ENCODE assay signal across 8 cellular contexts in the genomic region with DNA sequence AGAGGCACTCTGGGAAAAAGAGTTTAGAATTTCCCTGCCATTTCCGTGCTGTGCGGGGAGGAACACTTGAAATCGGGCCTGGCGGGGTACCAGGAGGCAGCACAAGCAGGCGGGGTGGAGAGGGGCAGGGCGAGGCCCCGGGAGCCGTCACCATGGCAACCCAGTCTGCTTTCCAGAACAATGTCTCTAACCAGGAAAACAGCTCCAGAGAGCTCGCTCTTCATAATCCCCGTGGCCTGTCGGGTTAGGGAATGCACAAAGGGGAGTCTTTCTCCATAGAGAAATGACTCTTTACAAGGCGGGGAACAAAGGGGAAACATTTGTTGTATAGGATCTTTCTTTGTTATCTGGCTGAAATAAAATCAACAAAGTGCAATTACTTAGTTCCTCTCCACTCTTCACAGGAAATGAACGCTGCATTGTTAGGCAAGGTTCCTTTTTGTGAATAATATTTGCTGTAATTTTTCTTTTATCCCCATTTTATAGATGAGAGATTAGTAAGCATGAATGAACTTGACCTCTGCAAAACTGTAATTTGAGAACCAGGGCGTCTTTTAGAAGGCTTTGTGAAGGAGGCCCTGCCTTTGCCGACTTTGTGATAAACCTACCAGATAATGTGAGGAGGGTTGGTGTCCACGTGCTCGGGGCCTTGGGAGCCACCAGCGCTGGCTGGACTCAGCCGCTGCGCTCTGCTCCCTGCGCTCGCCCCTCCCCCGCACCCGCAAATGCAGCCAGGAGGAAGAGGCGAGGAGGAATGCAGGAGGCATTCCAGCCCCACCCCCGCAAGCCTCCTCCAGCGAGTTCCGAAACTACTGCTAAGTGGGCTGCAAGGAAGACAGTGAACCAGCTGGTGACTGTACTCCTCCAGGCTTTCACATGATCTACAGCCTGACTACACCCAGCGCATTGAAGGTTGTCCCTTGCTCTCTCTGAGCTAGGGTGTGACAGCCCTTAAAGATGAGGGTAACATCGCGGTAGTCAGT.
DNase-seq lines count a peak whose midpoint lies in the region; ATAC-seq and TF ChIP-seq lines count a peak whose summit lies in the region.

No MANE protein-coding gene starts in this region.

- peaks cover 12% of the 10 kb centered on the region for H3K4me1 ChIP-seq in fibroblast of lung (ENCODE audit: control insufficient read depth, extremely low read depth, insufficient read depth, low read length)
- peaks cover 54% of the 10 kb centered on the region for H3K4me1 ChIP-seq in mucosa of stomach (ENCODE audit: control insufficient read depth, insufficient read depth, low read length)
- no peaks in the 10 kb centered on the region for H3K4me1 ChIP-seq in urinary bladder (ENCODE audit: insufficient read depth)

- no peak overlapping the region for H3K4me3 ChIP-seq in fibroblast of lung (replicated peaks in 1 of 4; ENCODE audit: control extremely low read depth in 1 of 4, insufficient read depth in 1 of 4, low read depth in 3 of 4, low read length in 4 of 4)
- peak overlapping the region; percentile 35 for H3K4me3 ChIP-seq in mucosa of stomach (ENCODE audit: low read length)
- H3K4me3 ChIP-seq in urinary bladder (ENCODE audit: low read depth, low read length): no peak overlapping the region

- H4K20me1 ChIP-seq in fibroblast of lung (ENCODE audit: control insufficient read depth, extremely low read depth, insufficient read depth, low read length): no peaks in the 10 kb centered on the region

- DNase-seq in T-helper 2 cell treated with Interferon-gamma antibody and Interleukin-4, amounts not matched to agents 5 μg/mL and 100 μg/mL, for 36 hours (ENCODE audit: low spot score): no peak
- DNase-seq in T-helper 2 cell: no peak
- DNase-seq in SHP77 treated with DMSO at 0.1 percent for 48 hours (lab: John Stamatoyannopoulos, UW): peak; percentile 35
- DNase-seq in fibroblast of lung (ENCODE audit: low read depth in 2 of 2): peak; percentile 76 to 98
- no peak for DNase-seq in GM19240 (ENCODE audit: insufficient read length, low spot score)

- peak overlapping the region; percentile 11 for H3K4me2 ChIP-seq in fibroblast of lung (ENCODE audit: extremely low read depth, insufficient read depth, low read length)

- no peaks in the 10 kb centered on the region for H3K79me2 ChIP-seq in fibroblast of lung (ENCODE audit: control insufficient read depth, insufficient read depth, low read length)

- H3K9ac ChIP-seq in fibroblast of lung (ENCODE audit: insufficient read depth, low read length) (no peak overlapping the region), mucosa of stomach (ENCODE audit: low read length) (peak overlapping the region; percentile 64)

- peak overlapping the region; percentile 52 for H3K27ac Mint-ChIP-seq in T-helper 2 cell treated with Interferon-gamma antibody and Interleukin-4, amounts not matched to agents 5 μg/mL and 100 μg/mL, for 36 hours

- H3K9me3 Mint-ChIP-seq in T-helper 2 cell treated with Interferon-gamma antibody and Interleukin-4, amounts not matched to agents 5 μg/mL and 100 μg/mL, for 36 hours: peaks cover 36% of the 10 kb centered on the region

- no peaks in the 10 kb centered on the region for H3K27me3 Mint-ChIP-seq in T-helper 2 cell treated with Interferon-gamma antibody and Interleukin-4, amounts not matched to agents 5 μg/mL and 100 μg/mL, for 36 hours (ENCODE audit: low read depth)

- H3K4me3 Mint-ChIP-seq in T-helper 2 cell treated with Interferon-gamma antibody and Interleukin-4, amounts not matched to agents 5 μg/mL and 100 μg/mL, for 36 hours: no peak overlapping the region

- peaks cover 57% of the 10 kb centered on the region for H3K4me1 Mint-ChIP-seq in T-helper 2 cell treated with Interferon-gamma antibody and Interleukin-4, amounts not matched to agents 5 μg/mL and 100 μg/mL, for 36 hours (ENCODE audit: low read depth)

- 12% methylated on average over 31 of the region's 31 CpGs for WGBS in urinary bladder

- no peak for TF ChIP-seq CTCF in fibroblast of lung (conservative IDR thresholded peaks at IDR 0.05 in 1 of 2, IDR thresholded peaks at IDR 0.05 in 1 of 2; ENCODE audit: low read depth in 1 of 2, low read length in 2 of 2)

- peak overlapping the region; percentile 74 for H2AFZ ChIP-seq in fibroblast of lung (ENCODE audit: low read length)

- ATAC-seq in GM18858 (IDR thresholded peaks at IDR 0.05; ENCODE audit: unreplicated experiment): no peak

- H3K9me3 ChIP-seq in fibroblast of lung (ENCODE audit: control insufficient read depth, insufficient read depth, low read depth, low read length): no peaks in the 10 kb centered on the region
- no peaks in the 10 kb centered on the region for H3K9me3 ChIP-seq in mucosa of stomach (ENCODE audit: control insufficient read depth, low read length)

- H3K27me3 ChIP-seq in fibroblast of lung (ENCODE audit: control insufficient read depth, insufficient read depth, low read length) (no peaks in the 10 kb centered on the region), mucosa of stomach (ENCODE audit: control insufficient read depth, insufficient read depth, low read length) (no peaks in the 10 kb centered on the region)

- H3K27ac ChIP-seq in fibroblast of lung (ENCODE audit: insufficient read depth, low read length): peak overlapping the region; percentile 76
- peak overlapping the region; percentile 72 for H3K27ac ChIP-seq in urinary bladder (ENCODE audit: low read depth)

- peaks cover 25% of the 10 kb centered on the region for H3K36me3 Mint-ChIP-seq in T-helper 2 cell treated with Interferon-gamma antibody and Interleukin-4, amounts not matched to agents 5 μg/mL and 100 μg/mL, for 36 hours (ENCODE audit: low read depth)

- H3K36me3 ChIP-seq in fibroblast of lung (ENCODE audit: control insufficient read depth, insufficient read depth, low read length): no peaks in the 10 kb centered on the region
- H3K36me3 ChIP-seq in mucosa of stomach (ENCODE audit: control insufficient read depth, insufficient read depth, low read length): no peaks in the 10 kb centered on the region
- no peaks in the 10 kb centered on the region for H3K36me3 ChIP-seq in urinary bladder (ENCODE audit: insufficient read depth)

Comparison
In these comparisons a context has a peak if more than half of its experiments do, and no peak if none do; other contexts are left out.
1. DNase-seq: peak in SHP77 treated with DMSO at 0.1 percent for 48 hours (single experiment) and fibroblast of lung (2 of 2); none in T-helper 2 cell treated with Interferon-gamma antibody and Interleukin-4, amounts not matched to agents 5 μg/mL and 100 μg/mL, for 36 hours (single experiment), T-helper 2 cell (0 of 5) and GM19240 (single experiment).